ENCODE assay signal across 13 cellular contexts in the genomic region with DNA sequence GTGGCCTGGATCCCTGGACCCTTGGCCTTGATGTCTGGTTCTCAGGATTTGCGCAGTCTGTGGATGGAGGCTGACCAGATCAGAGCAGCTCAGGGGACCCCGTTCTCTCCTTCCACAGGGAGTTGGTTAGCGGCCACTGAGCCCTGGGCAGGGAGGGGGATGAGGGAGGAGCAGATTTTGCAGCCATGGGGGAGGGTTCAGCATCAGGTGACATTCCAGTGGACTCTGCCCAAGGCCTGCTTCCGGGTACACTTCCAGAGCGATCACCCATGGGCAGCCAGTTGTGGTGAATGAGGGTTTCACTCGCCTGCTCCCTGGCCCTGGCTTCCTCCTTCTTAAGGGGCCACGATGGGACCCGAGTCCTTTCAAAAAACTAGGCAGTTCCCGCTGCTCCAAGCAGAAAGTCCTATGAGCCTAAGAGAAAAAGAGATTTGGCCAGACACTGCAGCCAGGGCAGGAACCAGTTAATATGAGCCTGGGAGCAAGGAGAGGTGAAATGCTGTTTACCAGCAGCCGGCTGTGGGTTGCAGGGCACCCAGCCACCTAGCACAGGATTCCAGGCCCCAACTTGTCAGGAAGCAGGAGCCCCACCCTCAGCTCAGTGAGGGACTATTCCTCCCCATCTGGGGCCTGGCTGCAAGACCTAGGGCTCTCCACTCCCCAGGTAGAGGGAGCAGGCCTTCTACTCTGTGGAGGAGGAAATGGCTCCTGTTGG. TPM values are rescaled to one million over a fixed set of nuclear protein-coding genes. Genes with fewer than 3 reads are reported as not detected.
A peak's percentile ranks its signal among the peaks of the same experiment; 100 is the strongest.
DNase-seq lines count a peak whose midpoint lies in the region; ATAC-seq, FAIRE-seq and TF ChIP-seq lines count a peak whose summit lies in the region.
"Had no signal": no experiment of that assay in that cellular context is flagged by ENCODE, and none has a peak within 500 bp of the region (broad histone marks: within the 10 kb centered on the region; RNA-seq: fewer than 3 reads in every experiment).

No MANE protein-coding gene starts in this region.

- H3K36me3 ChIP-seq in body of pancreas (replicated peaks in 1 of 2; ENCODE audit: insufficient read depth in 1 of 2, low read depth in 2 of 2): no peaks in the 10 kb centered on the region
- H3K36me3 ChIP-seq in kidney epithelial cell (ENCODE audit: control insufficient read depth, insufficient read depth, low read length): no peaks in the 10 kb centered on the region
- H3K36me3 ChIP-seq: BE2C had no signal

- H3K4me1 ChIP-seq in body of pancreas: peaks cover 46% of the 10 kb centered on the region

- no peaks in the 10 kb centered on the region for H3K9me3 ChIP-seq in body of pancreas
- H3K9me3 ChIP-seq: BE2C had no signal

- WGBS in body of pancreas, 2 donors: 26 to 36% methylated on average over 7 to 10 of the region's 10 CpGs

- intact Hi-C loops in body of pancreas (cut with DNase I): no loop called here

- ATAC-seq in body of pancreas (peak; percentile 33), GM18517 (IDR thresholded peaks at IDR 0.05; ENCODE audit: unreplicated experiment) (no peak)

- no peak overlapping the region for H3K4me3 ChIP-seq in body of pancreas
- H3K4me3 ChIP-seq in kidney epithelial cell (ENCODE audit: low read depth, low read length): no peak overlapping the region

- FAIRE-seq in H54 (lab: Jason Lieb, UNC): no peak

- TF ChIP-seq CTCF in body of pancreas (IDR thresholded peaks at IDR 0.05): peak in 1 of 7 experiments; percentile 3
- TF ChIP-seq CTCF in kidney epithelial cell (IDR thresholded peaks at IDR 0.05; ENCODE audit: insufficient read depth, low read length, poor library complexity, severe bottlenecking): no peak

- TF ChIP-seq POLR2A in body of pancreas (IDR thresholded peaks at IDR 0.05) (peak; percentile 40 to 74 (median 64)), H54 (IDR thresholded peaks at IDR 0.05; ENCODE audit: low read depth, low read length) (no peak)

- peak overlapping the region; percentile 72 to 88 (median 78) for H3K27ac ChIP-seq in body of pancreas

- DNase-seq in DMS53 treated with DMSO at 0.1 percent for 48 hours (lab: John Stamatoyannopoulos, UW; ENCODE audit: unreplicated experiment) (peak; percentile 12), body of pancreas (peak; percentile 70 to 86 (median 84)), kidney epithelial cell (ENCODE audit: low read depth) (peak; percentile 38), renal cortical epithelial cell (ENCODE audit: low read depth) (peak; percentile 88), A172 (ENCODE audit: low spot score) (no peak), H54 (ENCODE audit: insufficient read length, low spot score) (no peak), DMS153 (lab: John Stamatoyannopoulos, UW) (no peak)
- DNase-seq: BE2C, foreskin melanocyte, NCI-H774 had no signal

- H3K27me3 ChIP-seq in body of pancreas (no peaks in the 10 kb centered on the region), kidney epithelial cell (ENCODE audit: control insufficient read depth, insufficient read depth, low read length) (no peaks in the 10 kb centered on the region)

RNA-seq across cellular contexts. Expression of a gene that starts 4.7 kb away (rescaled TPM):
- 10 to 100 TPM; 68.0 to 71.2 TPM for total RNA-seq in body of pancreas
- total RNA-seq in kidney epithelial cell: 74.7 and 80.3 TPM in 2 replicates
- 91.0 and 345 TPM in 2 replicates for total RNA-seq in renal cortical epithelial cell
- total RNA-seq in A172 (2014; rRNA removed; shearing (Covaris generic)): 2.7 and 5.9 TPM in 2 replicates
- total RNA-seq: LHCN-M2 had no signal

RNA-seq across cellular contexts. Expression of a gene that starts 39.2 kb away (rescaled TPM):
- total RNA-seq in body of pancreas (1 to 10 TPM; 2.0 to 3.1 TPM), kidney epithelial cell (not detected in 2 replicates), renal cortical epithelial cell (0.05 TPM in 1 of 2 replicates, not detected in the other)
- total RNA-seq in A172 (2014; rRNA removed; shearing (Covaris generic)): not detected in 2 replicates
- total RNA-seq: LHCN-M2, neural crest cell had no signal

RNA-seq across cellular contexts. Expression of a gene that starts 59.9 kb away (rescaled TPM):
- under 1 TPM; 0.52 to 0.66 TPM for total RNA-seq in body of pancreas
- not detected in 2 replicates for total RNA-seq in kidney epithelial cell
- total RNA-seq in renal cortical epithelial cell: not detected in 2 replicates
- total RNA-seq in A172 (2014; rRNA removed; shearing (Covaris generic)): not detected in 2 replicates
- total RNA-seq: LHCN-M2 had no signal

Comparison
In these comparisons a context has a peak if more than half of its experiments do, and no peak if none do; other contexts are left out.
1. DNase-seq: peak in DMS53 treated with DMSO at 0.1 percent for 48 hours (single experiment), body of pancreas (4 of 4), kidney epithelial cell (single experiment) and renal cortical epithelial cell (single experiment); none in A172 (single experiment), H54 (single experiment) and DMS153 (single experiment).
2. RNA of a gene that starts 4.7 kb away (total RNA-seq): 91.0 to 345 TPM in renal cortical epithelial cell, 74.7 to 80.3 TPM in kidney epithelial cell and 68.0 to 71.2 TPM in body of pancreas; 2.7 to 5.9 TPM in A172; every median in the first group is over 10 times any median in the second.